8 cellular contexts compared by ENCODE assay signal in genomic region chr16:29790183-29790948, GRCh38. TPM values are rescaled to one million over a fixed set of nuclear protein-coding genes. Genes with fewer than 3 reads are reported as not detected.
DNase-seq lines count a peak whose midpoint lies in the region; ATAC-seq, FAIRE-seq and TF ChIP-seq lines count a peak whose summit lies in the region.

Gene KIF22, plus strand, starts transcription at chr16:29790751. Its CDS starts 9 bp downstream, at chr16:29790760.

- no peaks in the 10 kb centered on the region for H3K9me2 ChIP-seq in OCI-LY1 (ENCODE audit: low read depth, low read length)

- peaks cover 2% of the 10 kb centered on the region for H3K36me3 Mint-ChIP-seq in mesothelial cell of epicardium

- H2AFZ ChIP-seq in OCI-LY1 (ENCODE audit: low read length), result no peak within 1 kb of the TSS

- peak within 1 kb of the TSS; percentile 97 for H3K4me3 ChIP-seq in OCI-LY1 (ENCODE audit: low read depth, low read length, poor library complexity, severe bottlenecking)

- H3K9me3 Mint-ChIP-seq in mesothelial cell of epicardium, result no peaks in the 10 kb centered on the region

- TF ChIP-seq CTCF in OCI-LY1 (IDR thresholded peaks at IDR 0.05; ENCODE audit: low read length), result peak; percentile 77
- TF ChIP-seq CTCF in mesothelial cell of epicardium (IDR thresholded peaks at IDR 0.05; ENCODE audit: unreplicated experiment), result peak; percentile 51

- H3K79me2 ChIP-seq in OCI-LY1 (ENCODE audit: insufficient read depth, low read length), result peaks cover 47% of the 10 kb centered on the region

- peaks cover 39% of the 10 kb centered on the region for H3K4me1 ChIP-seq in OCI-LY1 (ENCODE audit: insufficient read depth, low read length, severe bottlenecking)

- H3K4me2 ChIP-seq in OCI-LY1 (ENCODE audit: low read length), result peak within 1 kb of the TSS; percentile 89

- ATAC-seq in GM21515 (IDR thresholded peaks at IDR 0.05; ENCODE audit: unreplicated experiment), result peak; percentile 87

- DNase-seq in DMS 273 treated with DMSO at 0.1 percent for 48 hours (lab: John Stamatoyannopoulos, UW) (peak; percentile 96), HuH-7 (ENCODE audit: low spot score) (peak; percentile 99), mesothelial cell of epicardium (ENCODE audit: low spot score in 2 of 2, unreplicated experiment in 2 of 2) (peak; percentile 99 to 100)
- peak; percentile 99 for DNase-seq in activated CD8-positive, alpha-beta memory T cell treated with anti-CD3 and anti-CD28 coated beads, Interleukin-2, amount 50 U/mL, for 4 hours
- DNase-seq in stimulated activated CD8-positive, alpha-beta memory T cell treated with anti-CD3 and anti-CD28 coated beads, Interleukin-15, amount 100 ng/mL, for 48 hours (ENCODE audit: low read depth in 2 of 2), result peak; percentile 100

- H3K4me3 Mint-ChIP-seq in mesothelial cell of epicardium, result peak within 1 kb of the TSS; percentile 98

- H3K27me3 ChIP-seq in OCI-LY1 (ENCODE audit: insufficient read depth, low read length), result no peaks in the 10 kb centered on the region

- H3K4me1 Mint-ChIP-seq in mesothelial cell of epicardium, result peaks cover 32% of the 10 kb centered on the region

- peak; percentile 71 for FAIRE-seq in endometrium (lab: Jason Lieb, UNC)

- no peaks in the 10 kb centered on the region for H3K9me3 ChIP-seq in OCI-LY1 (ENCODE audit: low read length)

- H3K9ac ChIP-seq in OCI-LY1 (ENCODE audit: low read length), result peak within 1 kb of the TSS; percentile 98

- H4K20me1 ChIP-seq in OCI-LY1 (ENCODE audit: insufficient read depth, low read length), result no peaks in the 10 kb centered on the region

- H3K27ac Mint-ChIP-seq in mesothelial cell of epicardium, result peak within 1 kb of the TSS; percentile 98

- no peaks in the 10 kb centered on the region for H3K27me3 Mint-ChIP-seq in mesothelial cell of epicardium (ENCODE audit: low read depth)

- no peaks in the 10 kb centered on the region for H3F3A ChIP-seq in OCI-LY1 (ENCODE audit: insufficient read depth, low read length)

- H3K27ac ChIP-seq in OCI-LY1 (ENCODE audit: low read depth, low read length, poor library complexity, severe bottlenecking), result peak within 1 kb of the TSS; percentile 68

- H3K36me3 ChIP-seq in OCI-LY1 (ENCODE audit: insufficient read depth, low read length), result peaks cover 37% of the 10 kb centered on the region

RNA-seq across cellular contexts. Expression of gene KIF22, which starts in this region (rescaled TPM):
- total RNA-seq in mesothelial cell of epicardium, result 72.6 to 78.3 TPM (median 76.9 TPM) in 3 replicates

Comparison
In these comparisons a context has a peak if more than half of its experiments do, and no peak if none do; other contexts are left out.
1. Peak in every context shown above with its lines: DNase-seq, ATAC-seq, H3K4me3 ChIP-seq and H3K27ac ChIP-seq.